Comparison of ENCODE assay signal across 15 cellular contexts in the genomic region with DNA sequence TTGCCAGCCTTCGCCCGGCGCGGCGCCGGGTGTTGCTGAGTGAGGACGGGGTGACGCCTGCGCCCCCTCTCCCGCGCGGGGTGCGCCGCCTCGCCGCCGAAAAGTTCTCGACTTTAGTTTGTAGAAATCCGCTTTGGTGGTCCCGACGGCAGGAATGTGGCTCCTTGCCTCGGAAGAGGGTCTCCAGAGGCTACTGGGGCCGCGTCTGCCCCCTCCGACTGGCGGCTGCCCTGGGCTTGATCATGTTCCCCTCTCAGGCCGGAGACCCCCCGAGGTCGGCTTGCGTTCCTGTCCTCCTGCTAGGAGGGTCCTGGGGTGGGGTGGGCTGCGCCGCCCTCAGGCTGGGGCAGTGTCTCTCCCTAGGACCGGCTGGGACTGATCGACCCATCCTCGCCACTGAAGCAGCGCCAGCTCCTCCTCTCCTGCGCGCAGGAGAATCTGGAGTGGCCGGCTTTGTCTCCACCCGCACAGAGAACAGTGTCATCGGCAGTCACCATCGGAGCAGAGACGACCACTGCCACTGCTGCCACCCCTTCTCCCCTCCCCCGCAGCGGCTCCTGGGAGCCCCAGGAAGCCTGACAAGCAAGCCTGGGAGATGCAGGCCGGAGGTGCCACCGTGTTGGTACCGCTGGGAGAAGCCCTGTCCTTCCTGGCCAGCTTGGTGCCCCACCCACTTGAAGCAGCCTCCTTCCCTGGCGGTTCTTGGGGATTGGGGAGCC. TPM values are rescaled to one million over a fixed set of nuclear protein-coding genes. Genes with fewer than 3 reads are reported as not detected.
DNase-seq lines count a peak whose midpoint lies in the region; ATAC-seq and TF ChIP-seq lines count a peak whose summit lies in the region.
"Had no signal": no experiment of that assay in that cellular context is flagged by ENCODE, and none has a peak within 500 bp of the region (broad histone marks: within the 10 kb centered on the region; RNA-seq: fewer than 3 reads in every experiment).

No MANE protein-coding gene starts in this region.

- peaks cover 5 to 50% (median 33%) of the 10 kb centered on the region in 45 donors for H3K27me3 ChIP-seq in dorsolateral prefrontal cortex
- H3K27me3 ChIP-seq in mesendoderm (ENCODE audit: insufficient read depth, low read length, poor library complexity) = peaks cover 25% of the 10 kb centered on the region
- no peaks in the 10 kb centered on the region for H3K27me3 ChIP-seq in testis

- no peaks in the 10 kb centered on the region for H3K9me3 ChIP-seq in testis
- H3K9me3 ChIP-seq: uterus had no signal

- no peak for ATAC-seq in activated T-cell treated with anti-CD3 and anti-CD28 coated beads, Interleukin-2, amount 50 U/mL, for 72 hours (replicated peaks in 1 of 2)
- ATAC-seq in GM18858 (IDR thresholded peaks at IDR 0.05; ENCODE audit: unreplicated experiment) = no peak

- no peaks in the 10 kb centered on the region for H3K79me2 ChIP-seq in mesendoderm (ENCODE audit: control insufficient read depth, insufficient read depth, low read length)

- no peak overlapping the region for H4K5ac ChIP-seq in mesendoderm (ENCODE audit: low read length)

- no peak overlapping the region for H2BK15ac ChIP-seq in mesendoderm (replicated peaks; ENCODE audit: low read depth)

- intact Hi-C loops in dorsolateral prefrontal cortex (cut with DNase I) (no loop called here), testis (cut with DNase I; ENCODE audit: low total_unique reads) (no loop called here)

- H3K56ac ChIP-seq in mesendoderm (ENCODE audit: low read length) = peak overlapping the region; percentile 69

- no peaks in the 10 kb centered on the region for H3K36me3 ChIP-seq in mesendoderm (ENCODE audit: control insufficient read depth, insufficient read depth, low read length)
- H3K36me3 ChIP-seq in testis (ENCODE audit: low read depth, missing control alignments) = no peaks in the 10 kb centered on the region
- H3K36me3 ChIP-seq: uterus had no signal

- no peak overlapping the region for H3K27ac Mint-ChIP-seq in activated T-cell treated with anti-CD3 and anti-CD28 coated beads, Interleukin-2, amount 50 U/mL, for 72 hours
- H3K27ac Mint-ChIP-seq: activated B cell treated with CpG ODN at 0.5 μM for 24 hours had no signal

- no peaks in the 10 kb centered on the region for H3K79me1 ChIP-seq in mesendoderm (ENCODE audit: low read length)

- peak overlapping the region; percentile 30 for H3K4me2 ChIP-seq in mesendoderm (ENCODE audit: low read length)

- no peak overlapping the region for H2BK5ac ChIP-seq in mesendoderm (ENCODE audit: low read length)

- TF ChIP-seq CTCF in dorsolateral prefrontal cortex (IDR thresholded peaks at IDR 0.05 in 54 of 56, conservative IDR thresholded peaks at IDR 0.05 in 2 of 56; ENCODE audit: low read depth in 1 of 56, partially characterized antibody in 56 of 56) (no peak), testis (IDR thresholded peaks at IDR 0.05) (no peak), RWPE1 (conservative IDR thresholded peaks at IDR 0.05; ENCODE audit: low read depth) (no peak)

- CTCF ChIA-PET in RWPE1 (lab: Yijun Ruan, JAX) = interaction anchor here (0.6 to 0.9 kb wide), 3 partner anchors 10 to 354 kb away, joined by 3 to 4 read pairs (median 3); no protein-coding TSS in a partner anchor

- no peak overlapping the region for H2AK5ac ChIP-seq in mesendoderm (ENCODE audit: low read length)

- no peak for DNase-seq in activated T-cell treated with anti-CD3 and anti-CD28 coated beads, Interleukin-2, amount 50 U/mL, for 72 hours
- no peak for DNase-seq in activated T-cell treated with anti-CD3 and anti-CD28 coated beads, Interleukin-2, amount 50 U/mL, for 48 hours
- DNase-seq in dorsolateral prefrontal cortex = no peak
- no peak for DNase-seq in mesendoderm
- no peak for DNase-seq in testis
- DNase-seq in RWPE1 (ENCODE audit: low spot score) = no peak
- DNase-seq in T-helper 9 cell = no peak
- DNase-seq: activated B cell treated with CpG ODN at 0.5 μM for 24 hours, cortex of kidney, Kasumi-1, left cardiac atrium, NCI-H1694 treated with DMSO at 0.1 percent for 48 hours, uterus had no signal

- H3K27me3 Mint-ChIP-seq in activated T-cell treated with anti-CD3 and anti-CD28 coated beads, Interleukin-2, amount 50 U/mL, for 72 hours (ENCODE audit: low read depth) = peaks cover 69% of the 10 kb centered on the region

- no peaks in the 10 kb centered on the region for H3K4me1 Mint-ChIP-seq in activated T-cell treated with anti-CD3 and anti-CD28 coated beads, Interleukin-2, amount 50 U/mL, for 72 hours (ENCODE audit: low read depth)
- H3K4me1 Mint-ChIP-seq: activated B cell treated with CpG ODN at 0.5 μM for 24 hours had no signal

- H3K18ac ChIP-seq in mesendoderm (ENCODE audit: low read length) = peak overlapping the region; percentile 11

- H3K27ac ChIP-seq in dorsolateral prefrontal cortex = no peak overlapping the region
- H3K27ac ChIP-seq in mesendoderm (ENCODE audit: low read depth, low read length) = no peak overlapping the region
- no peak overlapping the region for H3K27ac ChIP-seq in testis
- H3K27ac ChIP-seq in RWPE1 = no peak overlapping the region
- H3K27ac ChIP-seq: uterus had no signal

- peak overlapping the region; percentile 34 to 39 for H3K4me3 Mint-ChIP-seq in activated T-cell treated with anti-CD3 and anti-CD28 coated beads, Interleukin-2, amount 50 U/mL, for 72 hours
- H3K4me3 Mint-ChIP-seq: activated B cell treated with CpG ODN at 0.5 μM for 24 hours had no signal

- H3K9me3 Mint-ChIP-seq in activated T-cell treated with anti-CD3 and anti-CD28 coated beads, Interleukin-2, amount 50 U/mL, for 72 hours = no peaks in the 10 kb centered on the region
- H3K9me3 Mint-ChIP-seq: activated B cell treated with CpG ODN at 0.5 μM for 24 hours had no signal

- H3K36me3 Mint-ChIP-seq in activated T-cell treated with anti-CD3 and anti-CD28 coated beads, Interleukin-2, amount 50 U/mL, for 72 hours (ENCODE audit: insufficient read depth in 2 of 2) = peaks cover 1 to 3% of the 10 kb centered on the region in 2 donors

- POLR2A ChIA-PET in RWPE1 (lab: Yijun Ruan, JAX; ENCODE audit: low non-redundant PET) = no interaction called here

- no peak overlapping the region for H3K9ac ChIP-seq in mesendoderm (ENCODE audit: low read length)

- H3K23ac ChIP-seq in mesendoderm (ENCODE audit: low read length) = no peak overlapping the region

- H3K4me1 ChIP-seq in mesendoderm (ENCODE audit: control insufficient read depth, low read depth, low read length) (no peaks in the 10 kb centered on the region), testis (peaks cover 15% of the 10 kb centered on the region)

- H3K4ac ChIP-seq in mesendoderm (ENCODE audit: low read depth, low read length) = no peak overlapping the region

- TF ChIP-seq POLR2A in testis (IDR thresholded peaks at IDR 0.05) = no peak

- peak overlapping the region in 42 of 59 donors; percentile 1 to 58 (median 29) for H3K4me3 ChIP-seq in dorsolateral prefrontal cortex
- no peak overlapping the region for H3K4me3 ChIP-seq in mesendoderm (ENCODE audit: low read length)
- peak overlapping the region; percentile 32 to 47 for H3K4me3 ChIP-seq in testis
- H3K4me3 ChIP-seq: uterus had no signal

- no peak overlapping the region for H4K8ac ChIP-seq in mesendoderm (ENCODE audit: low read depth, low read length)

- H2BK120ac ChIP-seq in mesendoderm (ENCODE audit: low read depth, low read length) = no peak overlapping the region

- WGBS in mesendoderm (ENCODE audit: extremely low coverage, insufficient coverage, low lambda C conversion rate) = no CpG with 5 or more reads among the region's 49 CpGs
- 4% methylated on average over 40 of the region's 49 CpGs; no CpG with 5 or more reads in 1 of the 2 donors for WGBS in testis, 2 donors

RNA-seq across cellular contexts. Expression of a gene that starts 0.6 kb away (rescaled TPM):
- not detected for total RNA-seq in activated T-cell treated with anti-CD3 and anti-CD28 coated beads, Interleukin-2, amount 50 U/mL, for 72 hours
- total RNA-seq in dorsolateral prefrontal cortex (1 to 10 TPM in 1 of 120 experiments, under 1 TPM in 8, not detected in 111; 0.15 to 1.7 (median 0.24) TPM), testis (under 1 TPM; 0.24 to 0.87 TPM)
- polyA plus RNA-seq in mesendoderm (2013, experiment 1 of 2) = 0.35 TPM
- 0.41 TPM for polyA plus RNA-seq in mesendoderm (2013, experiment 2 of 2)
- 1.0 TPM for polyA plus RNA-seq in testis (ENCODE audit: insufficient read depth, low read depth, low replicate concordance)
- total RNA-seq: activated B cell treated with CpG ODN at 0.5 μM for 24 hours, fibroblast of villous mesenchyme had no signal

RNA-seq across cellular contexts. Expression of a gene that starts 21.0 kb away (rescaled TPM):
- total RNA-seq in activated T-cell treated with anti-CD3 and anti-CD28 coated beads, Interleukin-2, amount 50 U/mL, for 72 hours = under 1 TPM in 1 of 2 donors, not detected in 1; 0.35 TPM
- total RNA-seq in dorsolateral prefrontal cortex (1 to 10 TPM in 2 of 120 experiments, under 1 TPM in 23, not detected in 95; 0.20 to 3.8 (median 0.47) TPM), testis (under 1 TPM; 0.50 to 0.71 TPM)
- not detected for polyA plus RNA-seq in mesendoderm (2013, experiment 1 of 2)
- 0.03 TPM for polyA plus RNA-seq in mesendoderm (2013, experiment 2 of 2)
- 1.2 TPM for polyA plus RNA-seq in testis (ENCODE audit: insufficient read depth, low read depth, low replicate concordance)
- total RNA-seq: activated B cell treated with CpG ODN at 0.5 μM for 24 hours, fibroblast of villous mesenchyme had no signal

RNA-seq across cellular contexts. Expression of a gene that starts 24.9 kb away (rescaled TPM):
- total RNA-seq in activated T-cell treated with anti-CD3 and anti-CD28 coated beads, Interleukin-2, amount 50 U/mL, for 72 hours = not detected
- 10 to 100 TPM; 17.0 to 82.6 (median 46.4) TPM for total RNA-seq in dorsolateral prefrontal cortex
- 0.21 TPM for polyA plus RNA-seq in mesendoderm (2013, experiment 1 of 2)
- 0.17 TPM for polyA plus RNA-seq in mesendoderm (2013, experiment 2 of 2)
- total RNA-seq in testis = 1 to 10 TPM; 1.3 to 2.8 TPM
- polyA plus RNA-seq in testis (ENCODE audit: insufficient read depth, low read depth, low replicate concordance) = 1.3 TPM
- total RNA-seq: activated B cell treated with CpG ODN at 0.5 μM for 24 hours had no signal

RNA-seq across cellular contexts. Expression of a gene that starts 48.6 kb away (rescaled TPM):
- total RNA-seq in activated T-cell treated with anti-CD3 and anti-CD28 coated beads, Interleukin-2, amount 50 U/mL, for 72 hours = 10 to 100 TPM in 1 of 2 donors, 1 to 10 TPM in 1; 8.4 to 10.1 TPM
- total RNA-seq in dorsolateral prefrontal cortex (10 to 100 TPM in 38 of 120 experiments, 1 to 10 TPM in 82; 3.7 to 19.3 (median 8.5) TPM), testis (10 to 100 TPM; 14.5 to 24.1 TPM)
- 4.6 TPM for polyA plus RNA-seq in mesendoderm (2013, experiment 1 of 2)
- 4.5 TPM for polyA plus RNA-seq in mesendoderm (2013, experiment 2 of 2)
- 18.9 TPM for polyA plus RNA-seq in testis (ENCODE audit: insufficient read depth, low read depth, low replicate concordance)

Comparison
In these comparisons a context has a peak if more than half of its experiments do, and no peak if none do; other contexts are left out.
1. RNA of a gene that starts 24.9 kb away (total RNA-seq): 17.0 to 82.6 TPM in dorsolateral prefrontal cortex; 1.3 to 2.8 TPM in testis and not detected in activated T-cell treated with anti-CD3 and anti-CD28 coated beads, Interleukin-2, amount 50 U/mL, for 72 hours; every median in the first group is over 4 times any median in the second.